In genomic region chr12:89085421-89085820, GRCh38 we compare ENCODE assay signal across 23 cellular contexts.
DNase-seq lines count a peak whose midpoint lies in the region; ATAC-seq and TF ChIP-seq lines count a peak whose summit lies in the region.
"Had no signal": no experiment of that assay in that cellular context is flagged by ENCODE, and none has a peak within 500 bp of the region (broad histone marks: within the 10 kb centered on the region; RNA-seq: fewer than 3 reads in every experiment).

No MANE protein-coding gene starts in this region.

- peak overlapping the region; percentile 54 to 63 for H2BK12ac ChIP-seq in mesenchymal stem cell (ENCODE audit: low read length in 2 of 2)

- 48 to 62% (median 56%) methylated on average over 5 of the region's 5 CpGs for WGBS in heart left ventricle, 4 donors
- 92% methylated on average over 1 of the region's 5 CpGs for WGBS in mesenchymal stem cell
- 37 to 39% methylated on average over 5 of the region's 5 CpGs for WGBS in aorta, 2 donors

- no peak overlapping the region for H3K4me3 Mint-ChIP-seq in WTC11

- H2AK5ac ChIP-seq in mesenchymal stem cell (ENCODE audit: low read length, severe bottlenecking): peak overlapping the region; percentile 51

- POLR2A ChIA-PET in WTC11 (lab: Charles Lee): interaction anchor here (1.6 kb wide), 1 partner anchor 268 kb away, joined by 7 read pairs; the partner anchor contains the start of gene DUSP6

- H3K79me1 ChIP-seq in mesenchymal stem cell (replicated peaks; ENCODE audit: low read length, poor library complexity, severe bottlenecking): no peaks in the 10 kb centered on the region

- no peak overlapping the region for H3K4ac ChIP-seq in mesenchymal stem cell (ENCODE audit: low read depth in 1 of 2, low read length in 2 of 2)

- ATAC-seq in WTC11 (peak; percentile 62), heart left ventricle (peak in 3 of 4 donors; percentile 59 to 85 (median 81)), aorta (ENCODE audit: low FRiP score) (no peak)
- ATAC-seq: A549; activated naive CD4-positive, alpha-beta T cell treated with anti-CD3 and anti-CD28 coated beads, Interleukin-2, amount 50 U/mL, for 72 hours; foreskin keratinocyte had no signal

- H3K18ac ChIP-seq in mesenchymal stem cell (ENCODE audit: low read depth in 1 of 2, low read length in 2 of 2): peak overlapping the region in 1 of 2 experiments; percentile 38

- peak overlapping the region; percentile 60 for H4K8ac ChIP-seq in mesenchymal stem cell (ENCODE audit: low read length)

- H3K9me3 Mint-ChIP-seq in WTC11: peaks cover 9% of the 10 kb centered on the region

- H3K9me3 ChIP-seq in heart left ventricle (peaks cover 0 to 6% (median 0%) of the 10 kb centered on the region in 12 donors), mesenchymal stem cell (ENCODE audit: control insufficient read depth, low read length) (peaks cover 4% of the 10 kb centered on the region), vagina (no peaks in the 10 kb centered on the region), aorta (ENCODE audit: control insufficient read depth, low read length) (peaks cover 2% of the 10 kb centered on the region)
- H3K9me3 ChIP-seq: BE2C, HAP-1, neutrophil, prostate gland, transverse colon had no signal

- H3K27ac ChIP-seq in heart left ventricle (peak overlapping the region in 7 of 12 donors; percentile 6 to 53 (median 33)), mesenchymal stem cell (ENCODE audit: low read length, poor library complexity, severe bottlenecking) (no peak overlapping the region), vagina (no peak overlapping the region), aorta (ENCODE audit: low read depth in 1 of 2, low read length in 2 of 2) (no peak overlapping the region)
- H3K27ac ChIP-seq: A549, foreskin keratinocyte, neutrophil, prostate gland, transverse colon, WERI-Rb-1 had no signal

- peak; percentile 73 for DNase-seq in Daoy (ENCODE audit: low read depth)
- no peak for DNase-seq in WTC11 (ENCODE audit: low spot score)
- DNase-seq in heart left ventricle: peak; percentile 40 to 72 (median 52)
- DNase-seq in mesenchymal stem cell: no peak
- no peak for DNase-seq in vagina (ENCODE audit: extremely low spot score in 2 of 2)
- no peak for DNase-seq in aorta
- DNase-seq in NCI-H1694 treated with DMSO at 0.1 percent for 48 hours (lab: John Stamatoyannopoulos, UW): no peak
- DNase-seq in NCI-H2081 treated with DMSO at 0.1 percent for 48 hours (lab: John Stamatoyannopoulos, UW): no peak
- DNase-seq: BE2C, DMS153, foreskin keratinocyte, GDM1, NCI-H1092 treated with DMSO at 0.1 percent for 48 hours, NCI-H2081, NCI-H446, transverse colon, WERI-Rb-1 had no signal

- H3K4me1 Mint-ChIP-seq in WTC11: peaks cover 75% of the 10 kb centered on the region

- TF ChIP-seq CTCF in WTC11 (IDR thresholded peaks at IDR 0.05): no peak
- TF ChIP-seq CTCF in heart left ventricle (IDR thresholded peaks at IDR 0.05): no peak
- no peak for TF ChIP-seq CTCF in vagina (IDR thresholded peaks at IDR 0.05)

- no peak for TF ChIP-seq POLR2A in heart left ventricle (IDR thresholded peaks at IDR 0.05)
- no peak for TF ChIP-seq POLR2A in vagina (IDR thresholded peaks at IDR 0.05)

- peak overlapping the region; percentile 82 for H4K91ac ChIP-seq in mesenchymal stem cell (ENCODE audit: low read length)

- CTCF ChIA-PET in WTC11 (lab: Charles Lee): no interaction called here

- H3K36me3 ChIP-seq in heart left ventricle: no peaks in the 10 kb centered on the region
- H3K36me3 ChIP-seq in mesenchymal stem cell (ENCODE audit: control insufficient read depth in 1 of 2, insufficient read depth in 2 of 2, low read depth in 1 of 2, low read length in 2 of 2): no peaks in the 10 kb centered on the region
- no peaks in the 10 kb centered on the region for H3K36me3 ChIP-seq in vagina
- no peaks in the 10 kb centered on the region for H3K36me3 ChIP-seq in aorta (ENCODE audit: control insufficient read depth in 1 of 2, insufficient read depth in 2 of 2, low read length in 1 of 2)
- H3K36me3 ChIP-seq: BE2C, HAP-1, neutrophil, prostate gland, transverse colon, WERI-Rb-1 had no signal

- no peak overlapping the region for H3K14ac ChIP-seq in mesenchymal stem cell (ENCODE audit: low read length in 2 of 2)

- H3K4me1 ChIP-seq in heart left ventricle (peaks cover 0 to 44% (median 16%) of the 10 kb centered on the region in 12 donors), mesenchymal stem cell (ENCODE audit: control insufficient read depth, insufficient read depth, low read depth, low read length) (peaks cover 4% of the 10 kb centered on the region), vagina (no peaks in the 10 kb centered on the region), aorta (ENCODE audit: control insufficient read depth in 1 of 2, insufficient read depth in 2 of 2, low read length in 2 of 2) (no peaks in the 10 kb centered on the region)
- H3K4me1 ChIP-seq: A549, foreskin keratinocyte, HAP-1, prostate gland had no signal

- H3K9ac ChIP-seq in mesenchymal stem cell (ENCODE audit: low read length): no peak overlapping the region

- peaks cover 9% of the 10 kb centered on the region for H3K36me3 Mint-ChIP-seq in WTC11

- peak overlapping the region; percentile 81 for H3K27ac Mint-ChIP-seq in WTC11
- H3K27ac Mint-ChIP-seq: activated naive CD4-positive, alpha-beta T cell treated with anti-CD3 and anti-CD28 coated beads, Interleukin-2, amount 50 U/mL, for 72 hours had no signal

- no peak overlapping the region for H3K4me2 ChIP-seq in mesenchymal stem cell (ENCODE audit: low read length, poor library complexity, severe bottlenecking)
- H3K4me2 ChIP-seq: A549 had no signal

- intact Hi-C loops in heart left ventricle (cut with DNase I) (loop anchor here in 2 of 10 donors (5.0 to 10.0 kb wide), 2 partner anchors 77 to 259 kb away; no protein-coding TSS in a partner anchor), vagina (cut with DNase I) (no loop called here), aorta (cut with DNase I) (no loop called here)

- peak overlapping the region; percentile 64 for H2AFZ ChIP-seq in mesenchymal stem cell (ENCODE audit: low read depth, low read length)

- H3K27me3 ChIP-seq in heart left ventricle (no peaks in the 10 kb centered on the region), mesenchymal stem cell (ENCODE audit: control insufficient read depth in 1 of 2, insufficient read depth in 1 of 2, low read length in 2 of 2) (no peaks in the 10 kb centered on the region), vagina (no peaks in the 10 kb centered on the region), aorta (ENCODE audit: control insufficient read depth in 1 of 2, insufficient read depth in 2 of 2, low read length in 1 of 2) (no peaks in the 10 kb centered on the region)
- H3K27me3 ChIP-seq: BE2C, foreskin keratinocyte, neutrophil, transverse colon had no signal

- H2BK15ac ChIP-seq in mesenchymal stem cell (ENCODE audit: low read depth, poor library complexity, severe bottlenecking): no peak overlapping the region

- H3K4me3 ChIP-seq in heart left ventricle (no peak overlapping the region), mesenchymal stem cell (ENCODE audit: insufficient read depth in 1 of 2, low read depth in 1 of 2, low read length in 2 of 2) (no peak overlapping the region), vagina (no peak overlapping the region), aorta (ENCODE audit: low read length in 2 of 2) (no peak overlapping the region)
- H3K4me3 ChIP-seq: A549, HAP-1, lung, prostate gland, transverse colon had no signal

- H2BK5ac ChIP-seq in mesenchymal stem cell (ENCODE audit: low read depth, low read length, poor library complexity, severe bottlenecking): no peak overlapping the region

- no peaks in the 10 kb centered on the region for H3K27me3 Mint-ChIP-seq in WTC11 (ENCODE audit: low read depth)

- no peak overlapping the region for H2BK120ac ChIP-seq in mesenchymal stem cell (ENCODE audit: low read depth, low read length)

- H3K23ac ChIP-seq in mesenchymal stem cell (ENCODE audit: low read length in 2 of 2): peak overlapping the region in 1 of 2 experiments; percentile 83

TF ChIP-seq in WTC11, 78 proteins besides CTCF, POLR2A, EP300 and RAD21:
- peak; percentile 64; the same call in 1 of the 2 replicates for TF ChIP-seq PRDM15 (CRISPR knock-in tag; IDR thresholded peaks at IDR 0.05)
- TF ChIP-seq SMAD4 (CRISPR knock-in tag; IDR thresholded peaks at IDR 0.05): 0 out of 2 replicates have a peak, but pooled peaks have one; percentile 59
- no peak for TF ChIP-seq PREB (CRISPR knock-in tag; IDR thresholded peaks at IDR 0.05; ENCODE audit: borderline replicate concordance)
- no peak for TF ChIP-seq RORB (CRISPR knock-in tag; IDR thresholded peaks at IDR 0.05)
TF ChIP-seq in WTC11: peak in this region for 2.

Comparison
In these comparisons a context has a peak if more than half of its experiments do, and no peak if none do; other contexts are left out.
1. DNase-seq: peak in Daoy (single experiment) and heart left ventricle (5 of 5); none in WTC11 (single experiment), mesenchymal stem cell (single experiment), vagina (0 of 2), aorta (0 of 2), NCI-H1694 treated with DMSO at 0.1 percent for 48 hours (single experiment) and NCI-H2081 treated with DMSO at 0.1 percent for 48 hours (single experiment).
2. H3K27ac ChIP-seq: peak in heart left ventricle (7 of 12); none in mesenchymal stem cell (single experiment), vagina (single experiment) and aorta (0 of 2).